In the genomic region with DNA sequence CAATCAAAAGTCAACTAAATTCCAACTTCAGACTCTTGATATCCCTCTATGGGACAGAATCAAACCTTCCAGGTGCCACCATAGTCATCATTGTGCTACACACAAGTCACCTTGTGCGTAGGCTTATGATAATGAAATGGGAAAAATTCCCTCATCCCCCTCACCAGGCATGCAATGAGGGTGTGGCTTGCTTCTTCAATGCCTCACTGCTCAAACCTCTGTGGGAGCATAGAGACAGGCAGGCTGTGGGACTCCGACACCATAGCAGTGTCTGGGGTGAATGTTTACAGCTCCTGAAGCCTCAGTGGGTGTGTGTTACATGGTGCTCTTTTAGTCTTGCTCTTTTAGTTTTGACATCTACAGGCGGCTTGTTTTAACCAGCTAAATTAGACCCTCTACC, we compare ENCODE assay signal across 20 cellular contexts.
"Had no signal": no experiment of that assay in that cellular context is flagged by ENCODE, and none has a peak within 500 bp of the region (broad histone marks: within the 10 kb centered on the region; RNA-seq: fewer than 3 reads in every experiment).

No MANE protein-coding gene starts in this region.

- H3K4me1 ChIP-seq: gastroesophageal sphincter had no signal

- H3K9me3 ChIP-seq: esophagus muscularis mucosa, gastroesophageal sphincter, heart right ventricle, left lung, lower lobe of right lung had no signal

- DNase-seq: dermis blood vessel endothelial cell; effector CD4-positive, alpha-beta T cell; effector memory CD4-positive, alpha-beta T cell; heart right ventricle; hippocampal formation; left colon; left lung; left ventricle myocardium superior; lower lobe of right lung; mesenchymal stem cell; midbrain had no signal

- H3K4me3 ChIP-seq: coronary artery, dorsolateral prefrontal cortex, esophagus muscularis mucosa, gastroesophageal sphincter, heart right ventricle, left lung, lower lobe of right lung had no signal

- FAIRE-seq: colon, endothelial cell of umbilical vein, frontal cortex, islet of Langerhans had no signal

- H3K27me3 ChIP-seq: dorsolateral prefrontal cortex, esophagus muscularis mucosa, foreskin keratinocyte, gastroesophageal sphincter, heart right ventricle, left lung had no signal

- H3K27ac ChIP-seq: coronary artery, dorsolateral prefrontal cortex, esophagus muscularis mucosa, gastroesophageal sphincter, heart right ventricle, left lung, lower lobe of right lung had no signal

- H3K36me3 ChIP-seq: esophagus muscularis mucosa, gastroesophageal sphincter, heart right ventricle, left lung, lower lobe of right lung had no signal
